In the genomic region with DNA sequence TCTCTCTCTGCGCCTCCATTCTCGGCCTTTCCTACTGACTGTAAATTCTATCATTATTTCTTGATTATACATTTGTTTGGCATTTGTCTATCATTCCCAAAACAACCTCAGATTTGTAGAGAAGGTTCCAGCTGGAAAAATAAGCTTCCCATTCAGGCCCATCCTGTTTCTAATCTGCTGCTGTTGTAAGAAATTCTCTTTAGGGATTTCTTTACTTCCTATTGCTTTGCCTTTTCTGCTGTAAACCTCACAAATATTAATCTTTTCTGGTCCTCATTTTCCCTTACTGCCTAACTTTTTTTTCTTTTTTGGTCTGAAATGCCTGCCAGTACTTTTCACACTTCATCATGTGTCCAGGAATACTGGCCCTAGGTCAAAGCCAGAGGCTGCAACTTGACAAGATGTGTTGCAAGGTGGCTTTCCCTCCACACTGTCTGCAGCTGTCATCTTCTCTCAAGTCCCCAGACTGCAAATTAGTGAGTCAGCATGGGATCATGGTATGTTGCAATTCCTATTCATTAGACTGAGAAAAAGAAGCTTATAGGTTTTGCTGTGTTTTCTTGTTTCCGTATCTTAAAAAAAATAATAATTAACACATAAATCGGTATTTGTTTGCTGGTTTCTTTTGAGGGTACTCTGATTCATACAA, we compare ENCODE assay signal across 11 cellular contexts.
A peak's percentile ranks its signal among the peaks of the same experiment; 100 is the strongest.
DNase-seq lines count a peak whose midpoint lies in the region; ATAC-seq and TF ChIP-seq lines count a peak whose summit lies in the region.
"Had no signal": no experiment of that assay in that cellular context is flagged by ENCODE, and none has a peak within 500 bp of the region (broad histone marks: within the 10 kb centered on the region; RNA-seq: fewer than 3 reads in every experiment).

No MANE protein-coding gene starts in this region.

- no peak overlapping the region for H3K4me2 ChIP-seq in osteoblast (ENCODE audit: insufficient read depth, low read length)

- H2AFZ ChIP-seq in osteoblast (ENCODE audit: low read length) = no peak overlapping the region

- DNase-seq in NCI-H146 (lab: John Stamatoyannopoulos, UW) = peak; percentile 4
- DNase-seq in NCI-H146 treated with DMSO at 0.1 percent for 48 hours (lab: John Stamatoyannopoulos, UW; ENCODE audit: unreplicated experiment) = no peak
- DNase-seq in WERI-Rb-1 = peak; percentile 10
- DNase-seq in heart left ventricle = peak in 4 of 5 donors; percentile 20 to 66 (median 46)
- peak; percentile 98 for DNase-seq in skeletal muscle cell (ENCODE audit: low read depth)
- DNase-seq in NCI-H748 (lab: John Stamatoyannopoulos, UW; ENCODE audit: unreplicated experiment) = no peak
- DNase-seq in osteoblast (ENCODE audit: insufficient read length, low spot score, missing footprints) = no peak
- DNase-seq: activated B cell treated with CpG ODN at 0.5 μM for 24 hours, NCI-H510A treated with DMSO at 0.1 percent for 48 hours, right lobe of liver had no signal

- H3K27ac ChIP-seq in WERI-Rb-1 (no peak overlapping the region), heart left ventricle (no peak overlapping the region), osteoblast (ENCODE audit: low read depth, low read length) (no peak overlapping the region)
- H3K27ac ChIP-seq: right lobe of liver had no signal

- no peaks in the 10 kb centered on the region for H3K36me3 ChIP-seq in WERI-Rb-1
- H3K36me3 ChIP-seq in heart left ventricle = no peaks in the 10 kb centered on the region
- no peaks in the 10 kb centered on the region for H3K36me3 ChIP-seq in osteoblast (ENCODE audit: insufficient read depth, low read length)
- H3K36me3 ChIP-seq: right lobe of liver had no signal

- H3K79me2 ChIP-seq in osteoblast (ENCODE audit: insufficient read depth, low read length) = no peaks in the 10 kb centered on the region

- intact Hi-C loops in heart left ventricle (cut with DNase I) = no loop called here

- H3K4me1 ChIP-seq in heart left ventricle (peaks cover 0 to 5% (median 0%) of the 10 kb centered on the region in 12 donors), osteoblast (ENCODE audit: insufficient read depth, low read length) (no peaks in the 10 kb centered on the region)
- H3K4me1 ChIP-seq: right lobe of liver had no signal

- TF ChIP-seq CTCF in WERI-Rb-1 (IDR thresholded peaks at IDR 0.05; ENCODE audit: low read depth, low read length) = no peak
- TF ChIP-seq CTCF in heart left ventricle (IDR thresholded peaks at IDR 0.05) = no peak
- no peak for TF ChIP-seq CTCF in osteoblast (IDR thresholded peaks at IDR 0.05; ENCODE audit: extremely low read depth, low read depth, low read length)

- no peak for TF ChIP-seq POLR2A in heart left ventricle (IDR thresholded peaks at IDR 0.05)

- H3K9me3 ChIP-seq in WERI-Rb-1 (ENCODE audit: severe bottlenecking) (no peaks in the 10 kb centered on the region), heart left ventricle (peaks cover 0 to 6% (median 0%) of the 10 kb centered on the region in 12 donors), osteoblast (ENCODE audit: low read depth, low read length) (no peaks in the 10 kb centered on the region)
- H3K9me3 ChIP-seq: right lobe of liver had no signal

- H3K4me3 ChIP-seq in WERI-Rb-1 (ENCODE audit: low read depth, low read length) (no peak overlapping the region), heart left ventricle (no peak overlapping the region), skeletal muscle cell (ENCODE audit: low read depth, low read length) (no peak overlapping the region), osteoblast (ENCODE audit: insufficient read depth, low read length) (no peak overlapping the region)
- H3K4me3 ChIP-seq: right lobe of liver had no signal

- ATAC-seq in heart left ventricle (peak; percentile 73 to 98 (median 85)), GM19463 (IDR thresholded peaks at IDR 0.05; ENCODE audit: unreplicated experiment) (no peak)
- ATAC-seq: right lobe of liver had no signal

- H3K27me3 ChIP-seq in WERI-Rb-1 (ENCODE audit: insufficient read depth, low read depth, severe bottlenecking) = no peaks in the 10 kb centered on the region
- no peaks in the 10 kb centered on the region for H3K27me3 ChIP-seq in heart left ventricle
- no peaks in the 10 kb centered on the region for H3K27me3 ChIP-seq in osteoblast (ENCODE audit: insufficient read depth, low read length)
- H3K27me3 ChIP-seq: right lobe of liver had no signal

- 42 to 57% (median 45%) methylated on average over 4 of the region's 4 CpGs for WGBS in heart left ventricle, 4 donors

- H4K20me1 ChIP-seq in osteoblast (ENCODE audit: insufficient read depth, low read length) = no peaks in the 10 kb centered on the region

Comparison
In these comparisons a context has a peak if more than half of its experiments do, and no peak if none do; other contexts are left out.
1. DNase-seq: peak in NCI-H146 (single experiment), WERI-Rb-1 (single experiment), heart left ventricle (4 of 5) and skeletal muscle cell (single experiment); none in NCI-H146 treated with DMSO at 0.1 percent for 48 hours (single experiment), NCI-H748 (single experiment) and osteoblast (single experiment).